ENCODE assay signal across 8 cellular contexts in genomic region chr12:124568431-124569374, GRCh38. TPM values are rescaled to one million over a fixed set of nuclear protein-coding genes. Genes with fewer than 3 reads are reported as not detected.
A peak's percentile ranks its signal among the peaks of the same experiment; 100 is the strongest.
DNase-seq lines count a peak whose midpoint lies in the region; ATAC-seq and TF ChIP-seq lines count a peak whose summit lies in the region.

No MANE protein-coding gene starts in this region.

- no peaks in the 10 kb centered on the region for H3K27me3 ChIP-seq in colonic mucosa

- H3K9ac ChIP-seq in colonic mucosa (ENCODE audit: low read depth in 2 of 2, low read length in 2 of 2), result peak overlapping the region in 1 of 2 donors; percentile 19

- H3K36me3 ChIP-seq in colonic mucosa, result no peaks in the 10 kb centered on the region

- H3K4me1 ChIP-seq in colonic mucosa, result peaks cover 5% of the 10 kb centered on the region

- H3K4me1 Mint-ChIP-seq in stimulated activated effector memory CD8-positive, alpha-beta T cell treated with anti-CD3 and anti-CD28 coated beads, Interleukin-12 subunit alpha, Interleukin-12 subunit beta, amount 100 ng/mL, for 72 hours, result peaks cover 18% of the 10 kb centered on the region

- H3K4me3 Mint-ChIP-seq in stimulated activated effector memory CD8-positive, alpha-beta T cell treated with anti-CD3 and anti-CD28 coated beads, Interleukin-12 subunit alpha, Interleukin-12 subunit beta, amount 100 ng/mL, for 72 hours, result peak overlapping the region; percentile 86

- no peaks in the 10 kb centered on the region for H3K36me3 Mint-ChIP-seq in stimulated activated effector memory CD8-positive, alpha-beta T cell treated with anti-CD3 and anti-CD28 coated beads, Interleukin-12 subunit alpha, Interleukin-12 subunit beta, amount 100 ng/mL, for 72 hours

- H3K9me3 ChIP-seq in colonic mucosa, result no peaks in the 10 kb centered on the region

- H3K4me3 ChIP-seq in colonic mucosa, result no peak overlapping the region

- DNase-seq in SHP77 (lab: John Stamatoyannopoulos, UW) (peak; percentile 17 to 34), SHP77 treated with DMSO at 0.1 percent for 48 hours (lab: John Stamatoyannopoulos, UW) (no peak), RPMI7951 (ENCODE audit: low read depth) (peak; percentile 94), colonic mucosa (peak; percentile 67), left kidney (ENCODE audit: low read depth, low spot score) (peak; percentile 78)
- DNase-seq in stimulated activated effector memory CD8-positive, alpha-beta T cell treated with anti-CD3 and anti-CD28 coated beads, Interleukin-12 subunit alpha, Interleukin-12 subunit beta, amount 100 ng/mL, for 72 hours (ENCODE audit: low spot score in 2 of 2), result no peak

- ATAC-seq in HG03432 (IDR thresholded peaks at IDR 0.05; ENCODE audit: unreplicated experiment), result peak; percentile 31
- no peak for ATAC-seq in stimulated activated effector memory CD8-positive, alpha-beta T cell treated with anti-CD3 and anti-CD28 coated beads, Interleukin-12 subunit alpha, Interleukin-12 subunit beta, amount 100 ng/mL, for 72 hours
- ATAC-seq in HG03521 (IDR thresholded peaks at IDR 0.05; ENCODE audit: unreplicated experiment), result no peak

- H3K27ac ChIP-seq in colonic mucosa, result peak overlapping the region; percentile 69

- H3K9me3 Mint-ChIP-seq in stimulated activated effector memory CD8-positive, alpha-beta T cell treated with anti-CD3 and anti-CD28 coated beads, Interleukin-12 subunit alpha, Interleukin-12 subunit beta, amount 100 ng/mL, for 72 hours, result no peaks in the 10 kb centered on the region

- peak; percentile 15 for TF ChIP-seq CTCF in colonic mucosa (IDR thresholded peaks at IDR 0.05)

- intact Hi-C loops in colonic mucosa (cut with DNase I), result loop anchor here (2.0 to 5.0 kb wide), 2 partner anchors 184 to 198 kb away; no protein-coding TSS in a partner anchor

- H3K27ac Mint-ChIP-seq in stimulated activated effector memory CD8-positive, alpha-beta T cell treated with anti-CD3 and anti-CD28 coated beads, Interleukin-12 subunit alpha, Interleukin-12 subunit beta, amount 100 ng/mL, for 72 hours, result no peak overlapping the region

RNA-seq across cellular contexts. Expression of gene NCOR2, which starts 1.3 kb away (rescaled TPM):
- 8.7 and 12.2 TPM in 2 replicates for total RNA-seq in RPMI7951 (2014; rRNA removed; shearing (Covaris generic))
- total RNA-seq in colonic mucosa, result 100 to 1,000 TPM; 137 to 148 TPM

Comparison
In these comparisons a context has a peak if more than half of its experiments do, and no peak if none do; other contexts are left out.
1. DNase-seq: peak in SHP77 (2 of 2), RPMI7951 (single experiment), colonic mucosa (single experiment) and left kidney (single experiment); none in SHP77 treated with DMSO at 0.1 percent for 48 hours (single experiment) and stimulated activated effector memory CD8-positive, alpha-beta T cell treated with anti-CD3 and anti-CD28 coated beads, Interleukin-12 subunit alpha, Interleukin-12 subunit beta, amount 100 ng/mL, for 72 hours (0 of 2).
2. RNA of gene NCOR2, which starts 1.3 kb away (total RNA-seq): 137 to 148 TPM in colonic mucosa; 8.7 to 12.2 TPM in RPMI7951; every median in the first group is over 10 times any median in the second.